8 cellular contexts compared by ENCODE assay signal in the genomic region with DNA sequence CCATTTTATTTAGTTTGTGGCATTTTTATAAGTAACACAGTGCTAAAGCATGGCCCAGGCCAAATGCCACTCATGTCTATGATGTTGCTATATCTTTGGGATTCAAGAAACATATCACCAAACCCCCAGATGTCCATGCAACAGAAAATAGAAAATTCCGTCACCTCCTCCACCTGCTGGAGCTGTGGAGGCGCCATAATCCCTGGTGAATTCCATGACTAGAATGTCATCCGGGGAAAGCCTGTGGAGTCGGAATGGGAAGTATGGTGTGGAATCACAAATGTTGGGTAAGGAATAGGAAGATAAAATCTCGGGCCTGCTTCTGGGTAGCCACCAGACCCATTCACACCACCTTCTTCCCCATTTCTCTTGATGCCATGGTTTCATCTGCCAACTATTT.
"Had no signal": no experiment of that assay in that cellular context is flagged by ENCODE, and none has a peak within 500 bp of the region (broad histone marks: within the 10 kb centered on the region; RNA-seq: fewer than 3 reads in every experiment).

No MANE protein-coding gene starts in this region.

- H3K36me3 ChIP-seq: HAP-1 had no signal

- H3K4me3 ChIP-seq: GM23248, HAP-1 had no signal

- DNase-seq: GM23248, GOT3, H7, HFFc6 had no signal

- H2AFZ ChIP-seq: GM23248 had no signal

- ATAC-seq: HCT116, HepG2 had no signal

- H3K9me3 ChIP-seq: HAP-1 had no signal

- H3K27ac ChIP-seq: GM23248, HL-60 had no signal

- H3K9ac ChIP-seq: GM23248 had no signal
